ENCODE assay signal across 21 cellular contexts in the genomic region with DNA sequence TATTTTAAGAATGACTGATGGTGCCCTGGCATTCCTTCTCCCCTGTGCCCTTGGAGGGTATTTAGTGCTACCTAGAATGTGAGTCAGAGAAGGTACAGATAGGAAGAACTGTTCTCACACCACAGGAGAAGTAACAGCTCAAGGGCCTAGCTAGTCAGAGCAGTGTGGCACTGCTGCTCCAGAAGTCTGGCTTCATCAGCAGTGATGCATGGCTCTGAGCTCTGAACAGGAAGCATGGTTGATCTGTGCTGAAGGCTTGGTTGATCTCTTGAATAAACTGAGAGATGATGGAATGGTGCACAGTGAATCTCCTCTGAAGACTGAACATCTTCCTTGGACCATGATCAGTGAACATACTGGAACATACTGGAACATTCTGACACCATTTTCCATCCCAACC.
A peak's percentile ranks its signal among the peaks of the same experiment; 100 is the strongest.
DNase-seq lines count a peak whose midpoint lies in the region; ATAC-seq lines count a peak whose summit lies in the region.
"Had no signal": no experiment of that assay in that cellular context is flagged by ENCODE, and none has a peak within 500 bp of the region (broad histone marks: within the 10 kb centered on the region; RNA-seq: fewer than 3 reads in every experiment).

No MANE protein-coding gene starts in this region.

- H3K4me1 Mint-ChIP-seq in memory B cell = no peaks in the 10 kb centered on the region
- H3K4me1 Mint-ChIP-seq: CD4-positive, CD25-positive, alpha-beta regulatory T cell had no signal

- no peak overlapping the region for H3K4me3 Mint-ChIP-seq in memory B cell
- H3K4me3 Mint-ChIP-seq: CD4-positive, CD25-positive, alpha-beta regulatory T cell had no signal

- no peak overlapping the region for H3K4me3 ChIP-seq in SJCRH30
- H3K4me3 ChIP-seq: SJSA1 had no signal

- DNase-seq in DMS53 treated with DMSO at 0.1 percent for 48 hours (lab: John Stamatoyannopoulos, UW; ENCODE audit: unreplicated experiment) (peak; percentile 34), NCI-H226 (peak; percentile 23), memory B cell (ENCODE audit: low spot score in 2 of 2) (no peak), SJCRH30 (no peak)
- DNase-seq: Calu3; CD4-positive, CD25-positive, alpha-beta regulatory T cell; DND-41; GF-D8; GOT3; Karpas-422; NCI-H1436 treated with DMSO at 0.1 percent for 48 hours; NCI-H2227 treated with DMSO at 0.1 percent for 48 hours; NCI-H526; NK-92 treated with Interleukin-12 subunit alpha and Interleukin-12 subunit beta, amount 100 ng/mL, for 24 hours; SW 1271 had no signal

- H3K36me3 Mint-ChIP-seq in memory B cell = no peaks in the 10 kb centered on the region
- H3K36me3 Mint-ChIP-seq: CD4-positive, CD25-positive, alpha-beta regulatory T cell had no signal

- H3K27ac Mint-ChIP-seq in memory B cell = no peak overlapping the region
- H3K27ac Mint-ChIP-seq: CD4-positive, CD25-positive, alpha-beta regulatory T cell had no signal

- no peaks in the 10 kb centered on the region for H3K9me3 ChIP-seq in SJCRH30 (replicated peaks)
- H3K9me3 ChIP-seq: SJSA1 had no signal

- no peaks in the 10 kb centered on the region for H3K9me3 Mint-ChIP-seq in memory B cell

- H3K36me3 ChIP-seq in SJCRH30 = no peaks in the 10 kb centered on the region
- H3K36me3 ChIP-seq: SJSA1 had no signal

- no peaks in the 10 kb centered on the region for H3K27me3 ChIP-seq in SJCRH30
- H3K27me3 ChIP-seq: SJSA1 had no signal

- H3K4me1 ChIP-seq in SJCRH30 = peaks cover 21% of the 10 kb centered on the region

- H3K27me3 Mint-ChIP-seq in memory B cell = no peaks in the 10 kb centered on the region
- H3K27me3 Mint-ChIP-seq: CD4-positive, CD25-positive, alpha-beta regulatory T cell had no signal

- no peak overlapping the region for H3K27ac ChIP-seq in SJCRH30
- H3K27ac ChIP-seq: RWPE1, SJSA1 had no signal

- ATAC-seq in GM21390 (IDR thresholded peaks at IDR 0.05; ENCODE audit: unreplicated experiment) (peak; percentile 48), memory B cell (ENCODE audit: low read depth) (peak; percentile 39), HG03280 (IDR thresholded peaks at IDR 0.05; ENCODE audit: unreplicated experiment) (no peak), HG03095 (IDR thresholded peaks at IDR 0.05; ENCODE audit: unreplicated experiment) (no peak), HG03097 (IDR thresholded peaks at IDR 0.05; ENCODE audit: low FRiP score, unreplicated experiment) (no peak)

Comparison
In these comparisons a context has a peak if more than half of its experiments do, and no peak if none do; other contexts are left out.
1. DNase-seq: peak in DMS53 treated with DMSO at 0.1 percent for 48 hours (single experiment) and NCI-H226 (single experiment); none in memory B cell (0 of 2) and SJCRH30 (0 of 2).
2. ATAC-seq: peak in GM21390 (single experiment) and memory B cell (single experiment); none in HG03280 (single experiment), HG03095 (single experiment) and HG03097 (single experiment).